ENCODE assay signal across 18 cellular contexts in genomic region chr5:60023255-60023654, GRCh38.
"Had no signal": no experiment of that assay in that cellular context is flagged by ENCODE, and none has a peak within 500 bp of the region (broad histone marks: within the 10 kb centered on the region; RNA-seq: fewer than 3 reads in every experiment).

No MANE protein-coding gene starts in this region.

- H3K4me3 ChIP-seq: body of pancreas, gastroesophageal sphincter, lower lobe of right lung, prostate gland, right lobe of liver had no signal

- ATAC-seq: activated CD8-positive, alpha-beta T cell treated with anti-CD3 and anti-CD28 coated beads for 36 hours; activated T-cell treated with anti-CD3 and anti-CD28 coated beads, Interleukin-2, amount 50 U/mL, for 72 hours; body of pancreas; effector memory CD8-positive, alpha-beta T cell; gastroesophageal sphincter; lower lobe of right lung; natural killer cell; right lobe of liver; stimulated activated naive B cell treated with anti-CD40 and anti-IgM and Interleukin-4, amounts not matched to agents 10 μg/mL and 1 μg/mL and 100 μg/mL, for 72 hours had no signal

- H3K27ac ChIP-seq: body of pancreas, epithelial cell of prostate, gastroesophageal sphincter, lower lobe of right lung, prostate gland, right lobe of liver, VCaP had no signal

- H3K36me3 ChIP-seq: gastroesophageal sphincter, lower lobe of right lung, prostate gland, right lobe of liver had no signal

- DNase-seq: activated CD8-positive, alpha-beta memory T cell treated with anti-CD3 and anti-CD28 coated beads, Interleukin-2, amount 50 U/mL, for 4 hours; activated CD8-positive, alpha-beta T cell treated with anti-CD3 and anti-CD28 coated beads for 36 hours; activated gamma-delta T cell treated with Interleukin-2 at 50 U/mL for 16 hours; activated naive CD8-positive, alpha-beta T cell treated with anti-CD3 and anti-CD28 coated beads for 36 hours; activated T-cell treated with anti-CD3 and anti-CD28 coated beads, Interleukin-2, amount 50 U/mL, for 72 hours; body of pancreas; effector memory CD8-positive, alpha-beta T cell; lower lobe of right lung; natural killer cell; occipital lobe; right lobe of liver; stimulated activated CD4-positive, alpha-beta T cell treated with anti-CD3 and anti-CD28 coated beads, Interleukin-2, amount 100 ng/mL, for 24 hours; stimulated activated naive B cell treated with anti-CD40 and anti-IgM and Interleukin-4, amounts not matched to agents 10 μg/mL and 1 μg/mL and 100 μg/mL, for 72 hours; T-helper 9 cell had no signal

- H3K4me1 ChIP-seq: body of pancreas, gastroesophageal sphincter, lower lobe of right lung, prostate gland, right lobe of liver had no signal

- H3K27me3 ChIP-seq: body of pancreas, gastroesophageal sphincter, right lobe of liver had no signal

- H3K9me3 ChIP-seq: body of pancreas, gastroesophageal sphincter, lower lobe of right lung, prostate gland, right lobe of liver had no signal
